In the genomic region with DNA sequence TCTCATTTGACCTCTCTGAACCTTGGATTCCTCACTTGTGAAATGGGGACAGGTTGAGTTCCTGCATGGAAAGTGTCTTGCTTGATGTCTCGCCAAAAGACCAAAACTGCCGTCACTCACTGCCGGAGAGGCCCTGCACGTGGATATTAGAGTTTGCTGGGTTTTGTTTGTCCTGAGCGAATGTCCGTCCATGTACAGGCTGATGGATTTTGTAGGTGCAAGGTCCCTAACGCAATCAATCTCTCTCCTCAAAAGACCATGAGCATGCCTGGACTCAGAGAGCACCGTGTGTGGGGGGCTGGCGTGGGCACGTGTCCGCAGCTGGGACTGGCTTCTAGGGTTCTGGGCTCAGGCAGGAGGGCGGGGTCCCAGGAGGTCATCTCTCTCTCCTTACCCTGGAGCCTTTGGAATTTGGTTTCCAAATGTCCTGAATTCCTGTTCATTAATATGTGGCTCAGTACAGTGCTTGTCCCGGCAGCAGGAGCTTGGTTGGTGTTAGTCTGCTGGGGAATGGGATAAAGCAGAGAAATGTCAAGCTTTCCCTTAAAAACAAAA, we compare ENCODE assay signal across 1 cellular context.
A peak's percentile ranks its signal among the peaks of the same experiment; 100 is the strongest.
TF ChIP-seq lines count a peak whose summit lies in the region.

No MANE protein-coding gene starts in this region.

TF ChIP-seq in HepG2, 621 proteins besides CTCF, POLR2A, EP300 and RAD21 (continued from another document and continues in another):
- TF ChIP-seq, protein P1, sequence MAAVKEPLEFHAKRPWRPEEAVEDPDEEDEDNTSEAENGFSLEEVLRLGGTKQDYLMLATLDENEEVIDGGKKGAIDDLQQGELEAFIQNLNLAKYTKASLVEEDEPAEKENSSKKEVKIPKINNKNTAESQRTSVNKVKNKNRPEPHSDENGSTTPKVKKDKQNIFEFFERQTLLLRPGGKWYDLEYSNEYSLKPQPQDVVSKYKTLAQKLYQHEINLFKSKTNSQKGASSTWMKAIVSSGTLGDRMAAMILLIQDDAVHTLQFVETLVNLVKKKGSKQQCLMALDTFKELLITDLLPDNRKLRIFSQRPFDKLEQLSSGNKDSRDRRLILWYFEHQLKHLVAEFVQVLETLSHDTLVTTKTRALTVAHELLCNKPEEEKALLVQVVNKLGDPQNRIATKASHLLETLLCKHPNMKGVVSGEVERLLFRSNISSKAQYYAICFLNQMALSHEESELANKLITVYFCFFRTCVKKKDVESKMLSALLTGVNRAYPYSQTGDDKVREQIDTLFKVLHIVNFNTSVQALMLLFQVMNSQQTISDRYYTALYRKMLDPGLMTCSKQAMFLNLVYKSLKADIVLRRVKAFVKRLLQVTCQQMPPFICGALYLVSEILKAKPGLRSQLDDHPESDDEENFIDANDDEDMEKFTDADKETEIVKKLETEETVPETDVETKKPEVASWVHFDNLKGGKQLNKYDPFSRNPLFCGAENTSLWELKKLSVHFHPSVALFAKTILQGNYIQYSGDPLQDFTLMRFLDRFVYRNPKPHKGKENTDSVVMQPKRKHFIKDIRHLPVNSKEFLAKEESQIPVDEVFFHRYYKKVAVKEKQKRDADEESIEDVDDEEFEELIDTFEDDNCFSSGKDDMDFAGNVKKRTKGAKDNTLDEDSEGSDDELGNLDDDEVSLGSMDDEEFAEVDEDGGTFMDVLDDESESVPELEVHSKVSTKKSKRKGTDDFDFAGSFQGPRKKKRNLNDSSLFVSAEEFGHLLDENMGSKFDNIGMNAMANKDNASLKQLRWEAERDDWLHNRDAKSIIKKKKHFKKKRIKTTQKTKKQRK (IDR thresholded peaks at IDR 0.05; ENCODE audit: low read length), result no peak
- TF ChIP-seq RFXANK (CRISPR knock-in tag; IDR thresholded peaks at IDR 0.05) (no peak), PAX8 (CRISPR knock-in tag; IDR thresholded peaks at IDR 0.05; ENCODE audit: borderline replicate concordance) (no peak), ZNF747 (CRISPR knock-in tag; IDR thresholded peaks at IDR 0.05; ENCODE audit: borderline replicate concordance) (no peak), FIP1L1 (IDR thresholded peaks at IDR 0.05; ENCODE audit: borderline replicate concordance, insufficient read depth, low read depth, low read length) (no peak), AHR (CRISPR knock-in tag; IDR thresholded peaks at IDR 0.05) (no peak), ZNF615 (CRISPR knock-in tag; IDR thresholded peaks at IDR 0.05; ENCODE audit: borderline replicate concordance) (no peak), ZNF83 (CRISPR knock-in tag; IDR thresholded peaks at IDR 0.05; ENCODE audit: borderline replicate concordance) (no peak), TMF1 (CRISPR knock-in tag; IDR thresholded peaks at IDR 0.05; ENCODE audit: low read depth) (no peak), ZSCAN20 (CRISPR knock-in tag; IDR thresholded peaks at IDR 0.05; ENCODE audit: borderline replicate concordance) (no peak), ZEB1 (IDR thresholded peaks at IDR 0.05; ENCODE audit: insufficient replicate concordance, low read depth) (no peak), AFF4 (CRISPR knock-in tag; IDR thresholded peaks at IDR 0.05) (no peak), ZSCAN22 (CRISPR knock-in tag; IDR thresholded peaks at IDR 0.05) (no peak), ZNF749 (CRISPR knock-in tag; IDR thresholded peaks at IDR 0.05; ENCODE audit: borderline replicate concordance) (no peak), ZNF589 (CRISPR knock-in tag; conservative IDR thresholded peaks at IDR 0.05) (no peak), EEA1 (CRISPR knock-in tag; IDR thresholded peaks at IDR 0.05; ENCODE audit: borderline replicate concordance) (no peak), ZNF20 (CRISPR knock-in tag; IDR thresholded peaks at IDR 0.05) (no peak), ZNF713 (CRISPR knock-in tag; IDR thresholded peaks at IDR 0.05) (no peak), MLXIP (CRISPR knock-in tag; IDR thresholded peaks at IDR 0.05; ENCODE audit: borderline replicate concordance) (no peak), ATF4 (CRISPR knock-in tag; IDR thresholded peaks at IDR 0.05) (no peak), ZNF883 (CRISPR knock-in tag; IDR thresholded peaks at IDR 0.05; ENCODE audit: not compliant biosample characterization) (no peak), ZNF382 (CRISPR knock-in tag; IDR thresholded peaks at IDR 0.05; ENCODE audit: borderline replicate concordance) (no peak), HDAC1 (CRISPR knock-in tag; IDR thresholded peaks at IDR 0.05) (peak; percentile 34; the same call in 1 of the 2 replicates), ZC3H4 (CRISPR knock-in tag; IDR thresholded peaks at IDR 0.05; ENCODE audit: borderline replicate concordance) (no peak), RERE (CRISPR knock-in tag; IDR thresholded peaks at IDR 0.05; ENCODE audit: low read depth) (no peak), ZNF496 (CRISPR knock-in tag; IDR thresholded peaks at IDR 0.05; ENCODE audit: insufficient replicate concordance) (no peak)
- TF ChIP-seq, protein P2, sequence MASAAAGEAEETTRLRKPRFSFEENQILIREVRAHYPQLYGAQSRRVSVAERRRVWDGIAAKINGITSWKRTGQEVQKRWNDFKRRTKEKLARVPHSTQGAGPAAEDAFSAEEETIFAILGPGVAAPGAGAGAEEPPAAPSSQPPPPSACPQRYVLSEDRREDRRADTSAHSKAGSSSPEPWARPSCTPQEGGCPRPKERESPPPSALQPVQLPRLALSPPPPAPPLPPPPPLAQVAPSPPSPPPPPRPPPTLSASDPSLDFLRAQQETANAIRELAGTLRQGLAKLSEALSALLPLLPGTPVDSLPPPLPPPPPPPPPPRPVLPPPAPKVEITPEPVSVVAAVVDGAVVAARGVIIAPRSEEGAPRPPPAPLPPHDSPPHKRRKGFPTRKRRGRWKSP (CRISPR knock-in tag; IDR thresholded peaks at IDR 0.05), result 0 out of 2 replicates have a peak, but pooled peaks have one; percentile 11
- TF ChIP-seq, protein P3, sequence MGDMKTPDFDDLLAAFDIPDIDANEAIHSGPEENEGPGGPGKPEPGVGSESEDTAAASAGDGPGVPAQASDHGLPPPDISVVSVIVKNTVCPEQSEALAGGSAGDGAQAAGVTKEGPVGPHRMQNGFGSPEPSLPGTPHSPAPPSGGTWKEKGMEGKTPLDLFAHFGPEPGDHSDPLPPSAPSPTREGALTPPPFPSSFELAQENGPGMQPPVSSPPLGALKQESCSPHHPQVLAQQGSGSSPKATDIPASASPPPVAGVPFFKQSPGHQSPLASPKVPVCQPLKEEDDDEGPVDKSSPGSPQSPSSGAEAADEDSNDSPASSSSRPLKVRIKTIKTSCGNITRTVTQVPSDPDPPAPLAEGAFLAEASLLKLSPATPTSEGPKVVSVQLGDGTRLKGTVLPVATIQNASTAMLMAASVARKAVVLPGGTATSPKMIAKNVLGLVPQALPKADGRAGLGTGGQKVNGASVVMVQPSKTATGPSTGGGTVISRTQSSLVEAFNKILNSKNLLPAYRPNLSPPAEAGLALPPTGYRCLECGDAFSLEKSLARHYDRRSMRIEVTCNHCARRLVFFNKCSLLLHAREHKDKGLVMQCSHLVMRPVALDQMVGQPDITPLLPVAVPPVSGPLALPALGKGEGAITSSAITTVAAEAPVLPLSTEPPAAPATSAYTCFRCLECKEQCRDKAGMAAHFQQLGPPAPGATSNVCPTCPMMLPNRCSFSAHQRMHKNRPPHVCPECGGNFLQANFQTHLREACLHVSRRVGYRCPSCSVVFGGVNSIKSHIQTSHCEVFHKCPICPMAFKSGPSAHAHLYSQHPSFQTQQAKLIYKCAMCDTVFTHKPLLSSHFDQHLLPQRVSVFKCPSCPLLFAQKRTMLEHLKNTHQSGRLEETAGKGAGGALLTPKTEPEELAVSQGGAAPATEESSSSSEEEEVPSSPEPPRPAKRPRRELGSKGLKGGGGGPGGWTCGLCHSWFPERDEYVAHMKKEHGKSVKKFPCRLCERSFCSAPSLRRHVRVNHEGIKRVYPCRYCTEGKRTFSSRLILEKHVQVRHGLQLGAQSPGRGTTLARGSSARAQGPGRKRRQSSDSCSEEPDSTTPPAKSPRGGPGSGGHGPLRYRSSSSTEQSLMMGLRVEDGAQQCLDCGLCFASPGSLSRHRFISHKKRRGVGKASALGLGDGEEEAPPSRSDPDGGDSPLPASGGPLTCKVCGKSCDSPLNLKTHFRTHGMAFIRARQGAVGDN (CRISPR knock-in tag; IDR thresholded peaks at IDR 0.05), result peak; percentile 90
